ENCODE assay signal across 8 cellular contexts in genomic region chr1:10692401-10693021, GRCh38.
DNase-seq lines count a peak whose midpoint lies in the region; ATAC-seq, FAIRE-seq and TF ChIP-seq lines count a peak whose summit lies in the region.

No MANE protein-coding gene starts in this region.

- intact Hi-C loops in psoas muscle (cut with DNase I), result no loop called here

- H2BK5ac ChIP-seq in H1 (ENCODE audit: low read depth, low read length), result no peak overlapping the region

- no peak overlapping the region for H3K9ac ChIP-seq in H1 (replicated peaks in 1 of 4; ENCODE audit: extremely low read depth in 1 of 4, low read depth in 3 of 4, low read length in 3 of 4)

- ATAC-seq in psoas muscle (peak; percentile 19 to 50 (median 44)), HG03045 (IDR thresholded peaks at IDR 0.05; ENCODE audit: unreplicated experiment) (no peak)

- H3K23ac ChIP-seq in H1 (ENCODE audit: insufficient read length), result no peak overlapping the region

- no peak for FAIRE-seq in H1 (lab: Jason Lieb, UNC)

- H3K4me1 ChIP-seq in H1 (replicated peaks in 1 of 4; ENCODE audit: control insufficient read depth in 3 of 4, insufficient read depth in 4 of 4, low read length in 3 of 4), result peaks cover 0 to 6% (median 2%) of the 10 kb centered on the region in 4 experiments; a peak in 5 of 7 replicates
- peaks cover 78% of the 10 kb centered on the region for H3K4me1 ChIP-seq in psoas muscle

- H4K20me1 ChIP-seq in H1 (replicated peaks in 1 of 2; ENCODE audit: control insufficient read depth in 1 of 2, insufficient read depth in 2 of 2, low read length in 2 of 2), result peaks cover 0 to 4% of the 10 kb centered on the region in 2 experiments

- H3K36me3 ChIP-seq in H1 (ENCODE audit: control insufficient read depth in 2 of 4, insufficient read depth in 4 of 4, low read length in 3 of 4) (no peaks in the 10 kb centered on the region), psoas muscle (ENCODE audit: insufficient read depth in 1 of 2, low read depth in 1 of 2) (no peaks in the 10 kb centered on the region)

- H2BK15ac ChIP-seq in H1 (ENCODE audit: low read length), result no peak overlapping the region

- H3K27me3 ChIP-seq in H1 (replicated peaks in 1 of 4; ENCODE audit: control insufficient read depth in 3 of 4, extremely low read depth in 1 of 4, insufficient read depth in 3 of 4, low read length in 3 of 4) (peaks cover 0 to 5% (median 2%) of the 10 kb centered on the region in 4 experiments; a peak in 2 of 7 replicates), psoas muscle (ENCODE audit: insufficient read depth in 3 of 3, low read length in 2 of 3) (no peaks in the 10 kb centered on the region)

- no peak overlapping the region for H3K4ac ChIP-seq in H1 (replicated peaks; ENCODE audit: insufficient read length, low read depth, low read length)

- DNase-seq in DMS153 treated with DMSO at 0.1 percent for 48 hours (lab: John Stamatoyannopoulos, UW; ENCODE audit: unreplicated experiment) (peak; percentile 60), Kasumi-1 (lab: John Stamatoyannopoulos, UW) (peak; percentile 21 to 35), H1 (ENCODE audit: low read depth in 1 of 2, low spot score in 2 of 2) (no peak), psoas muscle (no peak), mesenteric fat pad (ENCODE audit: low spot score) (no peak), NCI-H1048 (lab: John Stamatoyannopoulos, UW) (no peak)
- DNase-seq in activated CD4-positive, alpha-beta T cell treated with anti-CD3 and anti-CD28 coated beads for 48 hours, result peak; percentile 85

- H2BK20ac ChIP-seq in H1 (ENCODE audit: low read length), result no peak overlapping the region

- 89% methylated on average over 11 of the region's 13 CpGs; no CpG with 5 or more reads in 1 of the 2 experiments for WGBS in H1 (ENCODE audit: extremely low coverage in 1 of 2, insufficient coverage in 1 of 2, insufficient read length in 1 of 2, insufficient replicate concordance in 2 of 2, low coverage in 1 of 2, low lambda C conversion rate in 2 of 2, missing lambda C conversion rate in 1 of 2), 2 experiments
- WGBS in psoas muscle, 3 donors, result 65 to 75% (median 68%) methylated on average over 13 of the region's 13 CpGs

- H3K27ac ChIP-seq in H1 (ENCODE audit: low read depth, low read length) (no peak overlapping the region), psoas muscle (peak overlapping the region; percentile 80)

- TF ChIP-seq CTCF in H1 (IDR thresholded peaks at IDR 0.05; ENCODE audit: control extremely low read depth in 1 of 3, insufficient read depth in 1 of 3, low read depth in 1 of 3, low read length in 3 of 3), result peak in 2 of 3 experiments; percentile 33 to 40; a peak in 2 of 4 replicates
- TF ChIP-seq CTCF in psoas muscle (IDR thresholded peaks at IDR 0.05), result peak; percentile 31

- H3K56ac ChIP-seq in H1 (replicated peaks; ENCODE audit: insufficient read length, low read depth, low read length), result no peak overlapping the region

- peaks cover 2% of the 10 kb centered on the region; the same call in 1 of the 2 replicates for H3K79me1 ChIP-seq in H1 (ENCODE audit: low read depth, low read length)

- no peak overlapping the region for H4K91ac ChIP-seq in H1 (replicated peaks; ENCODE audit: insufficient read length, low read length)

- no peak overlapping the region for H2AK5ac ChIP-seq in H1 (ENCODE audit: low read depth, low read length)

- no peak overlapping the region for H2BK12ac ChIP-seq in H1 (ENCODE audit: low read depth, low read length)

- no peak overlapping the region for H2AFZ ChIP-seq in H1 (ENCODE audit: low read length)

- TF ChIP-seq EP300 in H1 (IDR thresholded peaks at IDR 0.05; ENCODE audit: borderline replicate concordance in 1 of 2, low read depth in 2 of 2, low read length in 2 of 2), result no peak

- TF ChIP-seq RAD21 in H1 (IDR thresholded peaks at IDR 0.05 in 1 of 2, conservative IDR thresholded peaks at IDR 0.05 in 1 of 2; ENCODE audit: low read depth in 2 of 2, low read length in 2 of 2), result peak; percentile 42 to 58

- no peak for TF ChIP-seq POLR2A in H1 (IDR thresholded peaks at IDR 0.05; ENCODE audit: control extremely low read depth in 1 of 2, low read depth in 2 of 2, low read length in 2 of 2)

- H3K14ac ChIP-seq in H1 (ENCODE audit: insufficient read length), result no peak overlapping the region

- H3K4me3 ChIP-seq in H1 (ENCODE audit: extremely low read depth in 1 of 4, insufficient read depth in 2 of 4, low read depth in 3 of 4, low read length in 4 of 4) (no peak overlapping the region), psoas muscle (no peak overlapping the region)

- no peaks in the 10 kb centered on the region for H3K79me2 ChIP-seq in H1 (ENCODE audit: control insufficient read depth in 1 of 2, insufficient read depth in 2 of 2, low read length in 2 of 2)

- H3K9me3 ChIP-seq in H1 (ENCODE audit: insufficient read depth in 2 of 2, low read depth in 1 of 2, low read length in 1 of 2) (no peaks in the 10 kb centered on the region), psoas muscle (no peaks in the 10 kb centered on the region)

- no peak overlapping the region for H3K18ac ChIP-seq in H1 (ENCODE audit: extremely low read depth, low read length)

- no peak overlapping the region for H4K8ac ChIP-seq in H1 (ENCODE audit: extremely low read depth, insufficient read depth, low read length)

- H3K4me2 ChIP-seq in H1 (ENCODE audit: insufficient read depth in 1 of 2, low read depth in 2 of 2, low read length in 2 of 2), result no peak overlapping the region

- POLR2A ChIA-PET in H1 (lab: Charles Lee; ENCODE audit: partially characterized antibody), result interaction anchor here (1.0 kb wide), 1 partner anchor 12 kb away, joined by 3 read pairs; no protein-coding TSS in a partner anchor

- H3K23me2 ChIP-seq in H1 (ENCODE audit: low read depth, low read length), result peaks cover 4% of the 10 kb centered on the region; the same call in 1 of the 2 replicates

- no peak overlapping the region for H2BK120ac ChIP-seq in H1 (replicated peaks; ENCODE audit: low read depth, low read length)

- no peak overlapping the region for H4K5ac ChIP-seq in H1 (ENCODE audit: insufficient read length, low read depth, low read length)

- CTCF ChIA-PET in H1 (lab: Charles Lee; ENCODE audit: partially characterized antibody), result interaction anchor here (0.8 to 3.7 kb wide), 17 partner anchors 9 to 218 kb away, joined by 3 to 20 read pairs (median 4); no protein-coding TSS in a partner anchor

TF ChIP-seq in H1, 55 proteins besides CTCF, POLR2A, EP300 and RAD21:
- TF ChIP-seq KDM1A (IDR thresholded peaks at IDR 0.05; ENCODE audit: borderline replicate concordance, low read length) (no peak), HDAC2 (IDR thresholded peaks at IDR 0.05; ENCODE audit: borderline replicate concordance in 1 of 2, low read depth in 2 of 2, low read length in 2 of 2) (no peak), EZH2 (IDR thresholded peaks at IDR 0.05; ENCODE audit: low read depth, low read length, severe bottlenecking) (no peak), SAP30 (IDR thresholded peaks at IDR 0.05; ENCODE audit: insufficient read depth, insufficient replicate concordance, low read length) (no peak), CEBPB (IDR thresholded peaks at IDR 0.05; ENCODE audit: low read depth, low read length) (no peak), TCF12 (IDR thresholded peaks at IDR 0.05; ENCODE audit: low read depth, low read length) (no peak), USF2 (IDR thresholded peaks at IDR 0.05; ENCODE audit: low read length) (no peak), SRF (IDR thresholded peaks at IDR 0.05; ENCODE audit: low read depth, low read length) (no peak), BACH1 (IDR thresholded peaks at IDR 0.05; ENCODE audit: low read length) (no peak)

Comparison
In these comparisons a context has a peak if more than half of its experiments do, and no peak if none do; other contexts are left out.
1. DNase-seq: peak in DMS153 treated with DMSO at 0.1 percent for 48 hours (single experiment), Kasumi-1 (2 of 2) and activated CD4-positive, alpha-beta T cell treated with anti-CD3 and anti-CD28 coated beads for 48 hours (single experiment); none in H1 (0 of 2), psoas muscle (0 of 2), mesenteric fat pad (single experiment) and NCI-H1048 (single experiment).